Comparison of ENCODE assay signal across 9 cellular contexts in the genomic region with DNA sequence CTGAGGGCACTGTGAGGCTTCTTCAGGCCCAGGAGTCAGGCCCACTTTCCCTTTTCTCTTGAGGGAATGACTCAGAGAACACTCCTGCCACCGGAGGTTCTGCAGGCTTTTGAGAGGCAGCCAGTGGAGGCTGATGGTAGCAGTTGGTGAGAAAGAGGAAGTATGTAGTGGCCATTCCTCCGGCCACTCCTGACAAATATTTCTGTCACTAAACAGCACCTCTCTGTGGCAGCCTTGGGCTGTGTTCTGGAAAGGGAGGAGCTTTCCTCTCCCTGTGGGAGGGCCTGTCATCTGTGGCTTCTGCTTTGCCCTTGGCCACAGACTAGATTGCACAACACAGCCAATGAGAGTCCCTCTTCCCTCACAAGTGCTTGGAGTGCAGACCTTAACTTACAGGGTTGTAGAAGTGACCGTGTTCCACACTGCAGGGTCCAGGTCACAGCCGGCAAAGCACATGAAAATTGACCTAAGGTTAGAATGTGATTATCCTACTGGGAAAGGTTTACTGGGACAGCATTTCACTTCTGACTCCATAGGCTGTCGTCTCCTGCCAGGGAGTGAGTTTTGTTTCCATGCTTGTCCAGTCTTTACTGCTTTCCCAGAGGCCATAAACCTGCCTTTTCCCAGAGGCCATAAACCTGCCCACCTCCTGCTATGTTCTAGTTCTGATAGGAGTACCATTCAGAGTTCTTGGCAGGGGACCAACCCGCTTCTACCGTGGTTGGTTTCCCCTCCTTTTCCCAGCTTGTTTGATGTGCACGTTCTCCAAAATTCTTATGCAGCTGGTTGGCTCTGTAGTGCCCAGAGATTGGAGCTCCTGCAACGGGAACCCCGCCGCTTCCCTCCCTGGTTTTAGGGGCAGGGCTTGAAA. TPM values are rescaled to one million over a fixed set of nuclear protein-coding genes. Genes with fewer than 3 reads are reported as not detected.
DNase-seq lines count a peak whose midpoint lies in the region; ATAC-seq, FAIRE-seq and TF ChIP-seq lines count a peak whose summit lies in the region.
"Had no signal": no experiment of that assay in that cellular context is flagged by ENCODE, and none has a peak within 500 bp of the region (broad histone marks: within the 10 kb centered on the region; RNA-seq: fewer than 3 reads in every experiment).

No MANE protein-coding gene starts in this region.

- peak overlapping the region; percentile 12; the same call in 1 of the 2 replicates for H2AFZ ChIP-seq in K562 (ENCODE audit: low read depth, low read length)

- H3K9me3 ChIP-seq in RWPE2 (ENCODE audit: severe bottlenecking) (no peaks in the 10 kb centered on the region), K562 (replicated peaks; ENCODE audit: control insufficient read depth, insufficient read depth, low read depth, low read length) (no peaks in the 10 kb centered on the region)

- peak overlapping the region; percentile 24 to 79; a peak in 2 of 4 replicates for H3K9ac ChIP-seq in K562 (ENCODE audit: insufficient read depth in 1 of 2, low read depth in 2 of 2, low read length in 2 of 2)

- H3K4me2 ChIP-seq in K562 (ENCODE audit: insufficient read depth, low read length), result peak overlapping the region; percentile 87

- 5% methylated on average over 8 of the region's 11 CpGs for WGBS in K562 (ENCODE audit: insufficient coverage, low coverage, missing lambda C conversion rate)

- BruUV-seq in K562 (replicated peaks; lab: Mats Ljungman, UMichigan), result no TSS peak

- peak; percentile 55 for TF ChIP-seq EP300 in K562 (IDR thresholded peaks at IDR 0.05; ENCODE audit: low read length)

- FAIRE-seq in K562 (lab: Jason Lieb, UNC), result peak; percentile 100
- FAIRE-seq: G401.6 had no signal

- peak; percentile 45 to 59 for DNase-seq in NCI-H526 (lab: John Stamatoyannopoulos, UW)
- DNase-seq in NCI-H526 treated with DMSO at 0.1 percent for 48 hours (lab: John Stamatoyannopoulos, UW), result no peak
- DNase-seq in HS-27A (ENCODE audit: low read depth), result peak; percentile 78
- DNase-seq in RWPE2 (ENCODE audit: low spot score), result peak; percentile 66
- DNase-seq in K562 (ENCODE audit: extremely low read depth in 1 of 4, low spot score in 3 of 4), result peak; percentile 85 to 95 (median 90)
- peak; percentile 77 to 85 for DNase-seq in hippocampal formation (lab: John Stamatoyannopoulos, UW)
- DNase-seq in retinal pigment epithelial cell (ENCODE audit: low read depth), result no peak

- H3K27ac ChIP-seq in RWPE2 (ENCODE audit: poor library complexity, severe bottlenecking), result no peak overlapping the region
- peak overlapping the region; percentile 64 for H3K27ac ChIP-seq in K562 (ENCODE audit: extremely low read depth, low read depth, low read length)

- CTCF ChIA-PET in K562 (lab: Yijun Ruan, JAX; ENCODE audit: low intra/inter-chr PET ratio), result interaction anchor here (0.6 to 1.7 kb wide), 4 partner anchors 15 to 124 kb away, joined by 3 to 12 read pairs (median 3); a partner anchor contains a TSS

- in situ Hi-C loops in K562 (cut with MboI), result no loop called here

- peaks cover 10% of the 10 kb centered on the region for H3K4me1 ChIP-seq in RWPE2 (ENCODE audit: insufficient read depth, poor library complexity, severe bottlenecking)
- peaks cover 35 to 39% of the 10 kb centered on the region in 2 experiments for H3K4me1 ChIP-seq in K562 (replicated peaks in 1 of 2; ENCODE audit: control insufficient read depth in 2 of 2, insufficient read depth in 2 of 2, low read length in 2 of 2)

- H3K27me3 ChIP-seq in RWPE2 (ENCODE audit: insufficient read depth, poor library complexity, severe bottlenecking) (no peaks in the 10 kb centered on the region), K562 (ENCODE audit: control insufficient read depth in 2 of 2, insufficient read depth in 2 of 2, low read length in 2 of 2) (no peaks in the 10 kb centered on the region)

- H3K9me1 ChIP-seq in K562 (ENCODE audit: control insufficient read depth, insufficient read depth, low read length), result no peaks in the 10 kb centered on the region

- no peak overlapping the region for H3K4me3 ChIP-seq in RWPE2 (ENCODE audit: severe bottlenecking)
- no peak overlapping the region for H3K4me3 ChIP-seq in K562
- H3K4me3 ChIP-seq in retinal pigment epithelial cell (ENCODE audit: low read length), result no peak overlapping the region

- TF ChIP-seq POLR2A in K562 (conservative IDR thresholded peaks at IDR 0.05), result no peak

- ATAC-seq in GM21526 (IDR thresholded peaks at IDR 0.05; ENCODE audit: low FRiP score, unreplicated experiment), result peak; percentile 85
- ATAC-seq in RWPE2 (ENCODE audit: low read depth), result peak; percentile 88
- peak; percentile 100 for ATAC-seq in K562

- H3K79me2 ChIP-seq in K562 (ENCODE audit: control insufficient read depth, insufficient read depth, low read length), result peaks cover 82% of the 10 kb centered on the region

- TF ChIP-seq CTCF in RWPE2 (IDR thresholded peaks at IDR 0.05; ENCODE audit: poor library complexity, severe bottlenecking) (peak; percentile 30), K562 (IDR thresholded peaks at IDR 0.05 in 2 of 3, conservative IDR thresholded peaks at IDR 0.05 in 1 of 3; ENCODE audit: insufficient read depth in 2 of 3, low read depth in 1 of 3, low read length in 3 of 3) (peak; percentile 85 to 96 (median 89)), retinal pigment epithelial cell (conservative IDR thresholded peaks at IDR 0.05; ENCODE audit: low read depth, low read length) (peak; percentile 47)

- intact Hi-C loops in K562 (cut with micrococcal nuclease), result loop anchor here (1.0 kb wide), 1 partner anchor 35 kb away; no protein-coding TSS in a partner anchor

- H3K36me3 ChIP-seq in RWPE2 (ENCODE audit: low read depth) (peaks cover 4% of the 10 kb centered on the region; the same call in 1 of the 2 replicates), K562 (ENCODE audit: control insufficient read depth, insufficient read depth, low read length) (peaks cover 36% of the 10 kb centered on the region; the same call in 2 of the 3 replicates)

- peaks cover 3% of the 10 kb centered on the region; the same call in 1 of the 2 replicates for H4K20me1 ChIP-seq in K562 (replicated peaks; ENCODE audit: control insufficient read depth, insufficient read depth, low read length)

- TF ChIP-seq RAD21 in K562 (CRISPR knock-in tag; conservative IDR thresholded peaks at IDR 0.05 in 1 of 2, IDR thresholded peaks at IDR 0.05 in 1 of 2), result peak; percentile 90 to 92

- POLR2A ChIA-PET in K562 (lab: Yijun Ruan, JAX), result interaction anchor here (0.6 to 1.8 kb wide), 13 partner anchors 9 to 292 kb away, joined by 3 to 8 read pairs (median 4); no protein-coding TSS in a partner anchor

RNA-seq across cellular contexts. Expression of a gene that starts 33.3 kb away (rescaled TPM):
- total RNA-seq in K562 (2011; cell fraction: chromatin; rRNA removed; ENCODE audit: low replicate concordance), result 57.5 and 86.5 TPM in 2 replicates
- total RNA-seq in K562 (2011; cell fraction: nucleolus; rRNA removed), result 42.0 and 48.9 TPM in 2 replicates
- 51.4 and 63.0 TPM in 2 replicates for total RNA-seq in K562 (2011; cell fraction: nucleoplasm; rRNA removed)
- 17.8 and 25.4 TPM in 2 replicates for total RNA-seq in K562 (2014; rRNA removed)
- total RNA-seq in K562 (2014; rRNA removed; fragmentation: Illumina TruSeq; extraction: Trizol), result 12.1 and 13.8 TPM in 2 replicates
- total RNA-seq in K562 (2015; rRNA removed; fragmentation: Illumina TruSeq; extraction: Trizol), result 15.1 and 17.4 TPM in 2 replicates
- total RNA-seq in K562 (2021), result 36.3 and 43.5 TPM in 2 replicates
- 13.8 and 18.5 TPM in 2 replicates for polyA plus RNA-seq in K562 (2011; rRNA removed)
- polyA plus RNA-seq in K562 (2011; cell fraction: cytosol; rRNA removed), result 13.0 and 20.1 TPM in 2 replicates
- 19.9 and 32.0 TPM in 2 replicates for polyA plus RNA-seq in K562 (2011; cell fraction: nucleus; rRNA removed)
- polyA plus RNA-seq in K562 (2012), result 22.5 and 23.3 TPM in 2 replicates
- 25.4 and 27.5 TPM in 2 replicates for polyA plus RNA-seq in K562 (2014; fragmentation: Illumina TruSeq; extraction: Trizol)
- under 1 TPM; 0.32 to 0.45 TPM for polyA plus RNA-seq in K562 (2014; fragmentation: Nextera tagmentation; extraction: Ambion mirVana)
- 20.9 and 23.0 TPM in 2 replicates for polyA plus RNA-seq in K562 (2014; rRNA removed)
- 18.7 and 19.8 TPM in 2 replicates for polyA minus RNA-seq in K562 (2011; rRNA and poly(A)+ RNA removed)
- 24.5 TPM in 2 replicates for polyA minus RNA-seq in K562 (2011; cell fraction: cytosol; rRNA and poly(A)+ RNA removed)
- polyA minus RNA-seq in K562 (2011; cell fraction: nucleus; rRNA and poly(A)+ RNA removed), result 13.2 and 17.1 TPM in 2 replicates

RNA-seq across cellular contexts. Expression of a gene that starts 44.8 kb away (rescaled TPM):
- total RNA-seq in K562 (2011; cell fraction: chromatin; rRNA removed; ENCODE audit: low replicate concordance), result 3.6 and 8.3 TPM in 2 replicates
- 7.8 and 8.3 TPM in 2 replicates for total RNA-seq in K562 (2011; cell fraction: nucleolus; rRNA removed)
- 2.8 and 3.3 TPM in 2 replicates for total RNA-seq in K562 (2011; cell fraction: nucleoplasm; rRNA removed)
- total RNA-seq in K562 (2014; rRNA removed), result 3.6 and 3.7 TPM in 2 replicates
- 0.83 and 1.4 TPM in 2 replicates for total RNA-seq in K562 (2014; rRNA removed; fragmentation: Illumina TruSeq; extraction: Trizol)
- total RNA-seq in K562 (2015; rRNA removed; fragmentation: Illumina TruSeq; extraction: Trizol), result 2.2 and 2.4 TPM in 2 replicates
- total RNA-seq in K562 (2021), result 5.3 and 6.5 TPM in 2 replicates
- 2.0 and 4.0 TPM in 2 replicates for polyA plus RNA-seq in K562 (2011; rRNA removed)
- 1.9 and 2.8 TPM in 2 replicates for polyA plus RNA-seq in K562 (2011; cell fraction: cytosol; rRNA removed)
- polyA plus RNA-seq in K562 (2011; cell fraction: nucleus; rRNA removed), result 8.3 and 8.7 TPM in 2 replicates
- polyA plus RNA-seq in K562 (2012), result 2.8 and 3.3 TPM in 2 replicates
- 2.6 and 3.4 TPM in 2 replicates for polyA plus RNA-seq in K562 (2014; fragmentation: Illumina TruSeq; extraction: Trizol)
- under 1 TPM in 1 of 2 experiments, not detected in 1; 0.04 TPM for polyA plus RNA-seq in K562 (2014; fragmentation: Nextera tagmentation; extraction: Ambion mirVana)
- polyA plus RNA-seq in K562 (2014; rRNA removed), result 2.8 and 4.2 TPM in 2 replicates
- 1.6 and 2.9 TPM in 2 replicates for polyA minus RNA-seq in K562 (2011; rRNA and poly(A)+ RNA removed)
- 2.0 and 4.6 TPM in 2 replicates for polyA minus RNA-seq in K562 (2011; cell fraction: cytosol; rRNA and poly(A)+ RNA removed)
- 1.9 and 2.6 TPM in 2 replicates for polyA minus RNA-seq in K562 (2011; cell fraction: nucleus; rRNA and poly(A)+ RNA removed)

RNA-seq across cellular contexts. Expression of a gene that starts 58.9 kb away (rescaled TPM):
- 22.0 and 38.1 TPM in 2 replicates for total RNA-seq in K562 (2011; cell fraction: chromatin; rRNA removed; ENCODE audit: low replicate concordance)
- 26.2 and 28.3 TPM in 2 replicates for total RNA-seq in K562 (2011; cell fraction: nucleolus; rRNA removed)
- 23.4 and 29.6 TPM in 2 replicates for total RNA-seq in K562 (2011; cell fraction: nucleoplasm; rRNA removed)
- total RNA-seq in K562 (2014; rRNA removed) (36.3 and 39.3 TPM in 2 replicates), K562 (2014; rRNA removed; fragmentation: Illumina TruSeq; extraction: Trizol) (11.5 and 11.8 TPM in 2 replicates), K562 (2015; rRNA removed; fragmentation: Illumina TruSeq; extraction: Trizol) (31.4 and 31.9 TPM in 2 replicates), K562 (2021) (33.0 and 35.3 TPM in 2 replicates)
- polyA plus RNA-seq in K562 (2011; rRNA removed) (15.1 and 16.9 TPM in 2 replicates), K562 (2014; fragmentation: Illumina TruSeq; extraction: Trizol) (19.6 and 26.5 TPM in 2 replicates), K562 (2014; fragmentation: Nextera tagmentation; extraction: Ambion mirVana) (under 1 TPM; 0.70 to 0.95 TPM), K562 (2014; rRNA removed) (35.0 and 38.6 TPM in 2 replicates)
- polyA plus RNA-seq in K562 (2011; cell fraction: cytosol; rRNA removed), result 18.9 and 34.3 TPM in 2 replicates
- polyA plus RNA-seq in K562 (2011; cell fraction: nucleus; rRNA removed), result 17.4 and 25.9 TPM in 2 replicates
- 29.5 and 34.3 TPM in 2 replicates for polyA plus RNA-seq in K562 (2012)
- polyA minus RNA-seq in K562 (2011; rRNA and poly(A)+ RNA removed), result 4.3 and 4.6 TPM in 2 replicates
- 10.5 and 11.5 TPM in 2 replicates for polyA minus RNA-seq in K562 (2011; cell fraction: cytosol; rRNA and poly(A)+ RNA removed)
- polyA minus RNA-seq in K562 (2011; cell fraction: nucleus; rRNA and poly(A)+ RNA removed), result 7.0 and 7.8 TPM in 2 replicates

Comparison
In these comparisons a context has a peak if more than half of its experiments do, and no peak if none do; other contexts are left out.
1. DNase-seq: peak in NCI-H526 (2 of 2), HS-27A (single experiment), RWPE2 (single experiment), K562 (4 of 4) and hippocampal formation (2 of 2); none in NCI-H526 treated with DMSO at 0.1 percent for 48 hours (single experiment) and retinal pigment epithelial cell (single experiment).
2. CTCF ChIP-seq: peak in every context shown above with its lines; median percentile 89 in K562; 47 in retinal pigment epithelial cell; 30 in RWPE2.
3. Peak in every context shown above with its lines, with median percentiles within 50 percentile points of each other: ATAC-seq.